In the genomic region with DNA sequence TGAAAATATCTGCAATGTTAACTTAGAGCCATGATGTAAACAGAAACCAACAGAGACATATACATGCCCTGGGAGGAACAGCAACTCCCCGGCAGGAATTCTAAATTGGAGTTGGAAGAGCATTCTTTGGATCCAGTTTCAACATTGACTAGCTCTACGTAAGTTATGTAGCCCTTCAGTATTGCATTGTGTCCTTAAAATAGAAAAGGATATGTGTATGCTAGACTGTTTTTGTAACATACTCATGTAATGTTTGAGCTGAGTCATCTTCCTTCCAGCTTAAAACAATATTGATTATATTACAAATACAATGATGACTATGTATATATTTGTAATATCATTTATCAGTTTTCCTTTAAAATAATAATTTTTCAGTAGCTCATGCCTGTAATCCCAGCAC, we compare ENCODE assay signal across 16 cellular contexts.
"Had no signal": no experiment of that assay in that cellular context is flagged by ENCODE, and none has a peak within 500 bp of the region (broad histone marks: within the 10 kb centered on the region; RNA-seq: fewer than 3 reads in every experiment).

No MANE protein-coding gene starts in this region.

- H3K9me3 ChIP-seq: adrenal gland, neutrophil, thyroid gland, vagina had no signal

- DNase-seq: activated CD4-positive, alpha-beta T cell treated with anti-CD3 and anti-CD28 coated beads, Interleukin-2, amount 50 U/mL, for 1 hour; activated CD4-positive, CD25-positive, alpha-beta regulatory T cell; activated naive CD4-positive, alpha-beta T cell treated with anti-CD3 and anti-CD28 coated beads for 36 hours; activated T-cell treated with anti-CD3 and anti-CD28 coated beads for 4 hours; adrenal gland; glutamatergic neuron; immature natural killer cell; left colon; naive thymus-derived CD4-positive, alpha-beta T cell; small intestine; T-helper 17 cell; thyroid gland had no signal

- H3K27me3 ChIP-seq: adrenal gland, neutrophil, thyroid gland, vagina had no signal

- H3K27ac ChIP-seq: adrenal gland, neutrophil, thyroid gland, vagina had no signal

- H3K36me3 ChIP-seq: adrenal gland, neutrophil, thyroid gland, vagina had no signal

- H3K4me3 ChIP-seq: adrenal gland, lung, thyroid gland, vagina had no signal

- ATAC-seq: activated T-helper 17 cell treated with anti-CD3 and anti-CD28 coated beads, Interleukin-2, amount 50 U/mL, for 72 hours; left colon; naive thymus-derived CD4-positive, alpha-beta T cell; T-helper 17 cell had no signal

- H3K4me1 ChIP-seq: adrenal gland, thyroid gland, vagina had no signal
